In genomic region chr16:17578921-17579876, GRCh38 we compare ENCODE assay signal across 8 cellular contexts.
DNase-seq lines count a peak whose midpoint lies in the region; ATAC-seq and TF ChIP-seq lines count a peak whose summit lies in the region.

No MANE protein-coding gene starts in this region.

- TF ChIP-seq CTCF in KMS-11 (conservative IDR thresholded peaks at IDR 0.05; ENCODE audit: low read depth, low read length), result peak; percentile 84
- TF ChIP-seq CTCF in SU-DHL-6 (IDR thresholded peaks at IDR 0.05; ENCODE audit: insufficient read depth, low read length, poor library complexity, severe bottlenecking), result peak; percentile 76
- peak; percentile 41 to 81 (median 63) for TF ChIP-seq CTCF in sigmoid colon (IDR thresholded peaks at IDR 0.05)

- H3K4me2 ChIP-seq in KMS-11, result no peak overlapping the region
- H3K4me2 ChIP-seq in SU-DHL-6 (ENCODE audit: low read depth, low read length, poor library complexity, severe bottlenecking), result no peak overlapping the region

- H3K27me3 ChIP-seq in KMS-11 (ENCODE audit: insufficient read depth, low read depth), result no peaks in the 10 kb centered on the region
- no peaks in the 10 kb centered on the region for H3K27me3 ChIP-seq in SU-DHL-6 (ENCODE audit: low read length)
- H3K27me3 ChIP-seq in right cardiac atrium (ENCODE audit: control insufficient read depth, insufficient read depth), result no peaks in the 10 kb centered on the region
- H3K27me3 ChIP-seq in sigmoid colon, result no peaks in the 10 kb centered on the region

- H3K36me3 ChIP-seq in KMS-11 (ENCODE audit: insufficient read depth) (no peaks in the 10 kb centered on the region), SU-DHL-6 (ENCODE audit: low read length) (no peaks in the 10 kb centered on the region), sigmoid colon (no peaks in the 10 kb centered on the region)

- H3K9me2 ChIP-seq in SU-DHL-6 (replicated peaks; ENCODE audit: insufficient read depth, low read length), result no peaks in the 10 kb centered on the region

- H3K9me3 ChIP-seq in SU-DHL-6 (ENCODE audit: insufficient read depth, low read length) (no peaks in the 10 kb centered on the region), right cardiac atrium (ENCODE audit: control insufficient read depth, low read length) (no peaks in the 10 kb centered on the region), sigmoid colon (no peaks in the 10 kb centered on the region)

- H3K79me2 ChIP-seq in KMS-11 (ENCODE audit: insufficient read depth, low read depth), result no peaks in the 10 kb centered on the region
- no peaks in the 10 kb centered on the region for H3K79me2 ChIP-seq in SU-DHL-6 (ENCODE audit: insufficient read depth, low read length)

- no peaks in the 10 kb centered on the region for H3K4me1 ChIP-seq in KMS-11 (ENCODE audit: low read depth, poor library complexity, severe bottlenecking)
- no peaks in the 10 kb centered on the region for H3K4me1 ChIP-seq in right cardiac atrium (ENCODE audit: control insufficient read depth, insufficient read depth, low read length)
- H3K4me1 ChIP-seq in sigmoid colon, result no peaks in the 10 kb centered on the region

- intact Hi-C loops in right cardiac atrium (cut with DNase I) (loop anchor here in 1 of 4 donors (10.0 kb wide), 1 partner anchor 104 kb away; the partner anchor contains the start of gene XYLT1), sigmoid colon (cut with DNase I) (loop anchor here (1.0 to 10.0 kb wide), 3 partner anchors 105 to 984 kb away; no protein-coding TSS in a partner anchor)

- no peak overlapping the region for H3K27ac ChIP-seq in KMS-11
- no peak overlapping the region for H3K27ac ChIP-seq in SU-DHL-6 (ENCODE audit: low read depth, low read length)
- no peak overlapping the region for H3K27ac ChIP-seq in right cardiac atrium (ENCODE audit: low read length)
- no peak overlapping the region for H3K27ac ChIP-seq in sigmoid colon

- DNase-seq in ELF-1 (ENCODE audit: low read depth, low spot score) (peak; percentile 89), amniotic epithelial cell (ENCODE audit: low read depth) (peak; percentile 72), right cardiac atrium (peak in 2 of 3 donors; percentile 29 to 49), sigmoid colon (peak; percentile 69)

- no peak for TF ChIP-seq POLR2A in sigmoid colon (IDR thresholded peaks at IDR 0.05)

- H4K20me1 ChIP-seq in KMS-11 (ENCODE audit: insufficient read depth) (no peaks in the 10 kb centered on the region), SU-DHL-6 (ENCODE audit: low read depth, low read length) (no peaks in the 10 kb centered on the region)

- H3K9ac ChIP-seq in KMS-11 (no peak overlapping the region), SU-DHL-6 (ENCODE audit: low read length) (no peak overlapping the region)

- ATAC-seq in right cardiac atrium (peak; percentile 86 to 91), HG03469 (IDR thresholded peaks at IDR 0.05; ENCODE audit: unreplicated experiment) (no peak), GM19463 (IDR thresholded peaks at IDR 0.05; ENCODE audit: unreplicated experiment) (no peak)

- 21% methylated on average over 10 of the region's 10 CpGs for WGBS in right cardiac atrium
- WGBS in sigmoid colon, 2 donors, result 22 to 23% methylated on average over 10 of the region's 10 CpGs

- TF ChIP-seq EP300 in sigmoid colon (IDR thresholded peaks at IDR 0.05), result no peak

- H2AFZ ChIP-seq in KMS-11 (ENCODE audit: low read depth), result no peak overlapping the region
- no peak overlapping the region for H2AFZ ChIP-seq in SU-DHL-6 (ENCODE audit: low read depth, low read length, severe bottlenecking)

- no peak overlapping the region for H3K4me3 ChIP-seq in KMS-11 (IDR thresholded peaks at IDR 0.05; ENCODE audit: insufficient read depth, low read depth, low read length)
- no peak overlapping the region for H3K4me3 ChIP-seq in SU-DHL-6 (ENCODE audit: insufficient read depth, low read length, poor library complexity, severe bottlenecking)
- H3K4me3 ChIP-seq in right cardiac atrium (ENCODE audit: low read length), result no peak overlapping the region
- no peak overlapping the region for H3K4me3 ChIP-seq in sigmoid colon

- H3F3A ChIP-seq in SU-DHL-6 (ENCODE audit: insufficient read depth), result no peaks in the 10 kb centered on the region

Comparison
In these comparisons a context has a peak if more than half of its experiments do, and no peak if none do; other contexts are left out.
1. DNase-seq: peak in every context shown above with its lines; median percentile 89 in ELF-1; 72 in amniotic epithelial cell; 69 in sigmoid colon; 39 in right cardiac atrium.
2. ATAC-seq: peak in right cardiac atrium (2 of 2); none in HG03469 (single experiment) and GM19463 (single experiment).
3. Peak in every context shown above with its lines, with median percentiles within 50 percentile points of each other: CTCF ChIP-seq.